Comparison of ENCODE assay signal across 8 cellular contexts in genomic region chr2:127085260-127085666, GRCh38. TPM values are rescaled to one million over a fixed set of nuclear protein-coding genes. Genes with fewer than 3 reads are reported as not detected.
DNase-seq lines count a peak whose midpoint lies in the region; ATAC-seq and TF ChIP-seq lines count a peak whose summit lies in the region.

No MANE protein-coding gene starts in this region.

- CTCF ChIA-PET in HEK293 (lab: Yijun Ruan, JAX) (no interaction called here), WTC11 (lab: Charles Lee) (interaction anchor here (1.4 to 3.2 kb wide), 2 partner anchors 17 to 21 kb away, joined by 5 to 25 read pairs; no protein-coding TSS in a partner anchor)

- H3K36me3 ChIP-seq in HEK293 (ENCODE audit: control insufficient read depth in 2 of 2, insufficient read depth in 1 of 2, low read length in 2 of 2) = no peaks in the 10 kb centered on the region

- no peak for TF ChIP-seq CTCF in HEK293 (tag by site-specific recombination; IDR thresholded peaks at IDR 0.05)
- TF ChIP-seq CTCF in WTC11 (IDR thresholded peaks at IDR 0.05) = no peak
- no peak for TF ChIP-seq CTCF in fibroblast of villous mesenchyme (IDR thresholded peaks at IDR 0.05; ENCODE audit: insufficient read depth, low read depth, low read length)
- no peak for TF ChIP-seq CTCF in GM20000 (IDR thresholded peaks at IDR 0.05; ENCODE audit: extremely low read depth, missing control alignments)

- no peak overlapping the region for H3K4me3 ChIP-seq in HEK293 (ENCODE audit: low read depth, low read length)
- no peak overlapping the region for H3K4me3 ChIP-seq in fibroblast of villous mesenchyme (ENCODE audit: low read depth, low read length)

- POLR2A ChIA-PET in HEK293 (lab: Yijun Ruan, JAX) = no interaction called here
- POLR2A ChIA-PET in WTC11 (lab: Charles Lee) = interaction anchor here (3.2 kb wide), 1 partner anchor 21 kb away, joined by 9 read pairs; the partner anchor contains the start of gene BIN1

- no peak overlapping the region for H3K4me3 Mint-ChIP-seq in WTC11

- no peaks in the 10 kb centered on the region for H3K4me1 ChIP-seq in HEK293 (ENCODE audit: control insufficient read depth, insufficient read depth, low read length)

- no peaks in the 10 kb centered on the region for H3K9me3 ChIP-seq in HEK293 (ENCODE audit: control insufficient read depth, insufficient read depth, low read depth, low read length)

- no peak overlapping the region for H3K27ac ChIP-seq in HEK293 (ENCODE audit: extremely low read depth, low read depth, low read length)

- H3K4me1 Mint-ChIP-seq in WTC11 = peaks cover 48% of the 10 kb centered on the region

- no peaks in the 10 kb centered on the region for H3K9me3 Mint-ChIP-seq in WTC11

- DNase-seq in CD1c-positive myeloid dendritic cell (ENCODE audit: extremely low spot score) (peak; percentile 59), WTC11 (ENCODE audit: low spot score) (no peak), fibroblast of villous mesenchyme (ENCODE audit: low read depth) (peak; percentile 57), GM20000 (ENCODE audit: low spot score) (no peak), GM19240 (ENCODE audit: insufficient read length, low spot score) (no peak)
- DNase-seq in stimulated activated naive CD8-positive, alpha-beta T cell treated with anti-CD3 and anti-CD28 coated beads, Interleukin-15, Interleukin-2, amounts not matched to agents 100 U/mL and 50 U/mL, for 24 hours = peak; percentile 48

- peak overlapping the region; percentile 85 for H3K27ac Mint-ChIP-seq in WTC11

- ATAC-seq in WTC11 (no peak), GM18519 (IDR thresholded peaks at IDR 0.05; ENCODE audit: low FRiP score, unreplicated experiment) (no peak)
- no peak for ATAC-seq in stimulated activated naive CD8-positive, alpha-beta T cell treated with anti-CD3 and anti-CD28 coated beads, Interleukin-15, Interleukin-2, amounts not matched to agents 100 U/mL and 50 U/mL, for 24 hours

- no peaks in the 10 kb centered on the region for H3K36me3 Mint-ChIP-seq in WTC11

- no peaks in the 10 kb centered on the region for H3K27me3 Mint-ChIP-seq in WTC11 (ENCODE audit: low read depth)

TF ChIP-seq in HEK293, 187 proteins besides CTCF, POLR2A, EP300 and RAD21:
- TF ChIP-seq PRDM4 (tag by site-specific recombination; IDR thresholded peaks at IDR 0.05) = no peak
- peak; percentile 40; the same call in 1 of the 2 replicates for TF ChIP-seq ZFHX2 (tag by site-specific recombination; conservative IDR thresholded peaks at IDR 0.05)

TF ChIP-seq in WTC11, 78 proteins besides CTCF, POLR2A, EP300 and RAD21:
- no peak for TF ChIP-seq TP53 (CRISPR knock-in tag; IDR thresholded peaks at IDR 0.05)
- TF ChIP-seq NR1H2 (CRISPR knock-in tag; IDR thresholded peaks at IDR 0.05) = no peak
- TF ChIP-seq NR2C2 (CRISPR knock-in tag; IDR thresholded peaks at IDR 0.05) = no peak
- TF ChIP-seq OVOL2 (CRISPR knock-in tag; IDR thresholded peaks at IDR 0.05; ENCODE audit: borderline replicate concordance) = no peak
- TF ChIP-seq ZSCAN18 (CRISPR knock-in tag; IDR thresholded peaks at IDR 0.05) = no peak

RNA-seq across cellular contexts. Expression of gene BIN1, which starts 21.7 kb away (rescaled TPM):
- 38.9 to 42.5 TPM (median 41.6 TPM) in 3 replicates for total RNA-seq in WTC11 (2021)
- total RNA-seq in fibroblast of villous mesenchyme = 75.6 and 85.4 TPM in 2 replicates

Comparison
In these comparisons a context has a peak if more than half of its experiments do, and no peak if none do; other contexts are left out.
1. DNase-seq: peak in CD1c-positive myeloid dendritic cell (single experiment), fibroblast of villous mesenchyme (single experiment) and stimulated activated naive CD8-positive, alpha-beta T cell treated with anti-CD3 and anti-CD28 coated beads, Interleukin-15, Interleukin-2, amounts not matched to agents 100 U/mL and 50 U/mL, for 24 hours (single experiment); none in WTC11 (single experiment), GM20000 (single experiment) and GM19240 (single experiment).